Comparison of ENCODE assay signal across 8 cellular contexts in the genomic region with DNA sequence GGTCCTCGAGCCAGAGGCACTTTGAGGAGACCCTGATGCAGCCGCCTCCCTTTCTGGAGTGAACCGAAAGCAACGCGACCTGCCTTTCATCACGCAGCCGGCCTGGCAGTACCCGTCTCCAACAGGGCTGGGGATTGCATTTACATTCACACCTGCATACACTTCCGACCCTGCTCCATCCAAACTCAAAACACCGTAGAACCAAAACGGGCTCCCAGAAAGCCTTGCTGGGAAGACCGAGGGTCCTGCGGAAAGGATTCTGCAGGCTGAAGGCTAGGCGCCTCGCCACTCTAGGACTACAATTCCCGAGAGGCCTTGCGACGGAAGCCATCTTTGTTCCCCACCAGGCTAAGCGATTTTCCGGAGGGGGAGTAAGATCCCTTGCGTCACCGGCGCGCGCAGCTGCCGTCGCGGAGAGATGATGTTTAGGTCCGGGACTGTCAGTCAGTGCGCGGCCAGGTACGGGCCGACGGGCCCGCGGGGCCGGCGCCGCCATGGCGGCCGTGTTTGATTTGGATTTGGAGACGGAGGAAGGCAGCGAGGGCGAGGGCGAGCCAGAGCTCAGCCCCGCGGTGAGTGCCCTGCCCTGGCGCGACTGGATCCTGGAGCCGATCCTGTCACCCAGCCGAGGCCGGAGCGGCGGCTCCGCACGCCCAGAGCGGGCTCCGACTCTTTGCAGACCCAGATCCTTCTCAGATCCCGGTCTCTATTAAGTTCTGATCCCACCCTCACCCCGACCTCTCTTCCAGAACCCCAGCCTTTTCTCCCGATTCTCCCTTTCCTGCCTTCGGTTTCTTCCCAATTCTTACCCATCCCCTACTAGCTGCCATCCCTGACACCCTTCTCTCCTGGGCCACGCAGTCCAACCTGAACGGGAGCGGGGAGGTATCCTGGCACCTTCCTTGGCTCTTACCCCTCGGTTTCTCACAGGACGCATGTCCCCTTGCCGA. TPM values are rescaled to one million over a fixed set of nuclear protein-coding genes. Genes with fewer than 3 reads are reported as not detected.
DNase-seq lines count a peak whose midpoint lies in the region; ATAC-seq and TF ChIP-seq lines count a peak whose summit lies in the region.

A gene (plus strand): TSS at position 443 of the 950 bp plus-strand sequence. CDS start 52 bp downstream, at position 495.

- DNase-seq in DMS153 (lab: John Stamatoyannopoulos, UW) = peak; percentile 94
- peak; percentile 99 to 100 (median 100) for DNase-seq in Peyer's patch
- peak; percentile 100 for DNase-seq in activated T-cell treated with anti-CD3 and anti-CD28 coated beads, Interleukin-2, amount 50 U/mL, for 48 hours
- DNase-seq in stimulated activated CD8-positive, alpha-beta memory T cell treated with anti-CD3 and anti-CD28 coated beads, Interleukin-7, amount 100 ng/mL, for 24 hours (ENCODE audit: low read depth) = peak; percentile 100

- H3K27ac ChIP-seq in KMS-11 = peak within 1 kb of the TSS; percentile 72
- peak within 1 kb of the TSS; percentile 90 to 97 (median 95) for H3K27ac ChIP-seq in Peyer's patch
- peak within 1 kb of the TSS; percentile 79 for H3K27ac ChIP-seq in muscle layer of colon (ENCODE audit: low read depth, low read length)

- peaks cover 8% of the 10 kb centered on the region for H3K4me1 ChIP-seq in KMS-11 (ENCODE audit: low read depth, poor library complexity, severe bottlenecking)
- H3K4me1 ChIP-seq in Peyer's patch = peaks cover 0 to 18% (median 12%) of the 10 kb centered on the region in 4 donors
- peaks cover 17% of the 10 kb centered on the region for H3K4me1 ChIP-seq in muscle layer of colon (ENCODE audit: insufficient read depth, low read length)

- peaks cover 19% of the 10 kb centered on the region for H3K79me2 ChIP-seq in KMS-11 (ENCODE audit: insufficient read depth, low read depth)

- H3K4me3 ChIP-seq in KMS-11 (IDR thresholded peaks at IDR 0.05; ENCODE audit: insufficient read depth, low read depth, low read length) = no peak within 1 kb of the TSS
- peak within 1 kb of the TSS; percentile 83 to 96 (median 93) for H3K4me3 ChIP-seq in Peyer's patch
- H3K4me3 ChIP-seq in muscle layer of colon (ENCODE audit: low read depth in 1 of 2, low read length in 2 of 2) = peak within 1 kb of the TSS; percentile 77 to 92

- H3K4me2 ChIP-seq in KMS-11 = peak within 1 kb of the TSS; percentile 71

- peak; percentile 96 for TF ChIP-seq POLR2A in Peyer's patch (IDR thresholded peaks at IDR 0.05)

- no peaks in the 10 kb centered on the region for H3K27me3 ChIP-seq in KMS-11 (ENCODE audit: insufficient read depth, low read depth)
- no peaks in the 10 kb centered on the region for H3K27me3 ChIP-seq in Peyer's patch
- no peaks in the 10 kb centered on the region for H3K27me3 ChIP-seq in muscle layer of colon (ENCODE audit: control insufficient read depth in 1 of 2, insufficient read depth in 2 of 2, low read length in 2 of 2)

- no peak for TF ChIP-seq CTCF in KMS-11 (conservative IDR thresholded peaks at IDR 0.05; ENCODE audit: low read depth, low read length)
- TF ChIP-seq CTCF in Peyer's patch (IDR thresholded peaks at IDR 0.05) = peak in 1 of 6 experiments; percentile 3

- H3K36me3 ChIP-seq in KMS-11 (ENCODE audit: insufficient read depth) (no peaks in the 10 kb centered on the region), Peyer's patch (peaks cover 0 to 26% (median 0%) of the 10 kb centered on the region in 3 donors), muscle layer of colon (ENCODE audit: insufficient read depth, low read length) (peaks cover 32% of the 10 kb centered on the region)

- H3K9ac ChIP-seq in KMS-11 = peak within 1 kb of the TSS; percentile 77
- peak within 1 kb of the TSS; percentile 98 for H3K9ac ChIP-seq in muscle layer of colon (ENCODE audit: low read length)

- H4K20me1 ChIP-seq in KMS-11 (ENCODE audit: insufficient read depth) = no peaks in the 10 kb centered on the region

- no peaks in the 10 kb centered on the region for H3K9me3 ChIP-seq in Peyer's patch
- no peaks in the 10 kb centered on the region for H3K9me3 ChIP-seq in muscle layer of colon (ENCODE audit: low read length)

- peak; percentile 62 for ATAC-seq in GM21717 (IDR thresholded peaks at IDR 0.05; ENCODE audit: unreplicated experiment)
- ATAC-seq in esophagus mucosa = peak; percentile 88

- H2AFZ ChIP-seq in KMS-11 (ENCODE audit: low read depth) = peak within 1 kb of the TSS; percentile 74

RNA-seq across cellular contexts. Expression of the gene that starts here (rescaled TPM):
- total RNA-seq in Peyer's patch = 10 to 100 TPM; 58.0 to 88.3 (median 63.5) TPM
- total RNA-seq in esophagus mucosa = 95.0 TPM
